8 cellular contexts compared by ENCODE assay signal in genomic region chr7:158862985-158863610, GRCh38. TPM values are rescaled to one million over a fixed set of nuclear protein-coding genes. Genes with fewer than 3 reads are reported as not detected.
A peak's percentile ranks its signal among the peaks of the same experiment; 100 is the strongest.
DNase-seq lines count a peak whose midpoint lies in the region; ATAC-seq and TF ChIP-seq lines count a peak whose summit lies in the region.
"Not testable (repeated sequence)": the region's sequence is repeated elsewhere in the genome, so short reads cannot be mapped to it uniquely, and the experiment has no call there.

No MANE protein-coding gene starts in this region.

- ATAC-seq in GM21515 (IDR thresholded peaks at IDR 0.05; ENCODE audit: unreplicated experiment) (peak; percentile 48), HG03432 (IDR thresholded peaks at IDR 0.05; ENCODE audit: unreplicated experiment) (peak; percentile 60)
- ATAC-seq in stimulated activated naive CD8-positive, alpha-beta T cell treated with anti-CD3 and anti-CD28 coated beads, Interleukin-15, amount 100 ng/mL, for 72 hours, result peak; percentile 69

- H3K4me1 Mint-ChIP-seq in activated naive CD4-positive, alpha-beta T cell treated with anti-CD3 and anti-CD28 coated beads for 36 hours (ENCODE audit: low read depth), result peaks cover 46% of the 10 kb centered on the region
- peaks cover 80% of the 10 kb centered on the region for H3K4me1 Mint-ChIP-seq in stimulated activated naive CD8-positive, alpha-beta T cell treated with anti-CD3 and anti-CD28 coated beads, Interleukin-15, amount 100 ng/mL, for 72 hours

- not testable (repeated sequence) for H3K9me3 ChIP-seq in mucosa of stomach (ENCODE audit: control insufficient read depth, low read length)

- DNase-seq in DMS53 (lab: John Stamatoyannopoulos, UW) (peak; percentile 91), OCI-M2 (lab: John Stamatoyannopoulos, UW; ENCODE audit: unreplicated experiment) (peak; percentile 31), fibroblast of mammary gland (ENCODE audit: low read depth) (peak; percentile 45)
- peak; percentile 42 for DNase-seq in activated naive CD4-positive, alpha-beta T cell treated with anti-CD3 and anti-CD28 coated beads for 36 hours
- DNase-seq in stimulated activated naive CD8-positive, alpha-beta T cell treated with anti-CD3 and anti-CD28 coated beads, Interleukin-15, amount 100 ng/mL, for 72 hours, result peak; percentile 34 to 53

- H3K4me1 ChIP-seq in mucosa of stomach (ENCODE audit: control insufficient read depth, insufficient read depth, low read length), result not testable (repeated sequence)

- H3K36me3 ChIP-seq in mucosa of stomach (ENCODE audit: control insufficient read depth, insufficient read depth, low read length), result not testable (repeated sequence)

- intact Hi-C loops in activated naive CD4-positive, alpha-beta T cell treated with anti-CD3 and anti-CD28 coated beads for 36 hours (cut with micrococcal nuclease), result loop anchor here (5.0 kb wide), 1 partner anchor 94 kb away; no protein-coding TSS in a partner anchor

- H3K27me3 ChIP-seq in mucosa of stomach (ENCODE audit: control insufficient read depth, insufficient read depth, low read length), result not testable (repeated sequence)

- CTCF ChIA-PET in activated naive CD4-positive, alpha-beta T cell treated with anti-CD3 and anti-CD28 coated beads for 36 hours (lab: Charles Lee), result interaction anchor here (0.6 to 1.6 kb wide), 8 partner anchors 12 to 114 kb away, joined by 3 to 11 read pairs (median 3); no protein-coding TSS in a partner anchor

- peak overlapping the region; percentile 78 for H3K4me3 Mint-ChIP-seq in activated naive CD4-positive, alpha-beta T cell treated with anti-CD3 and anti-CD28 coated beads for 36 hours
- peak overlapping the region; percentile 79 to 82 for H3K4me3 Mint-ChIP-seq in stimulated activated naive CD8-positive, alpha-beta T cell treated with anti-CD3 and anti-CD28 coated beads, Interleukin-15, amount 100 ng/mL, for 72 hours

- peak overlapping the region; percentile 36 for H3K9ac ChIP-seq in mucosa of stomach (ENCODE audit: low read length)

- peak overlapping the region; percentile 49 for H3K4me3 ChIP-seq in fibroblast of mammary gland (ENCODE audit: control insufficient read depth, low read depth, low read length)
- not testable (repeated sequence) for H3K4me3 ChIP-seq in mucosa of stomach (ENCODE audit: low read length)

- H3K27me3 Mint-ChIP-seq in activated naive CD4-positive, alpha-beta T cell treated with anti-CD3 and anti-CD28 coated beads for 36 hours (ENCODE audit: low read depth); stimulated activated naive CD8-positive, alpha-beta T cell treated with anti-CD3 and anti-CD28 coated beads, Interleukin-15, amount 100 ng/mL, for 72 hours: not testable (repeated sequence)

- peak overlapping the region; percentile 91 for H3K27ac Mint-ChIP-seq in activated naive CD4-positive, alpha-beta T cell treated with anti-CD3 and anti-CD28 coated beads for 36 hours
- peak overlapping the region; percentile 86 to 91 for H3K27ac Mint-ChIP-seq in stimulated activated naive CD8-positive, alpha-beta T cell treated with anti-CD3 and anti-CD28 coated beads, Interleukin-15, amount 100 ng/mL, for 72 hours

- TF ChIP-seq CTCF in fibroblast of mammary gland (conservative IDR thresholded peaks at IDR 0.05; ENCODE audit: control insufficient read depth, insufficient read depth, low read depth, low read length), result not testable (repeated sequence)

- not testable (repeated sequence) for H3K9me3 Mint-ChIP-seq in activated naive CD4-positive, alpha-beta T cell treated with anti-CD3 and anti-CD28 coated beads for 36 hours; stimulated activated naive CD8-positive, alpha-beta T cell treated with anti-CD3 and anti-CD28 coated beads, Interleukin-15, amount 100 ng/mL, for 72 hours

- not testable (repeated sequence) for H3K36me3 Mint-ChIP-seq in activated naive CD4-positive, alpha-beta T cell treated with anti-CD3 and anti-CD28 coated beads for 36 hours (ENCODE audit: low read depth)

RNA-seq across cellular contexts. Expression of gene DYNC2I1, which starts 6.7 kb away (rescaled TPM):
- total RNA-seq in activated naive CD4-positive, alpha-beta T cell treated with anti-CD3 and anti-CD28 coated beads for 36 hours, result 1 to 10 TPM; 8.0 to 8.5 TPM

RNA-seq across cellular contexts. Expression of gene ESYT2, which starts 33.8 kb away (rescaled TPM):
- total RNA-seq in activated naive CD4-positive, alpha-beta T cell treated with anti-CD3 and anti-CD28 coated beads for 36 hours, result 10 to 100 TPM; 41.7 to 44.3 TPM

Comparison
In these comparisons a context has a peak if more than half of its experiments do, and no peak if none do; other contexts are left out.
1. DNase-seq: peak in every context shown above with its lines; median percentile 91 in DMS53; 45 in fibroblast of mammary gland; 44 in stimulated activated naive CD8-positive, alpha-beta T cell treated with anti-CD3 and anti-CD28 coated beads, Interleukin-15, amount 100 ng/mL, for 72 hours; 42 in activated naive CD4-positive, alpha-beta T cell treated with anti-CD3 and anti-CD28 coated beads for 36 hours; 31 in OCI-M2.